ENCODE assay signal across 34 cellular contexts in the genomic region with DNA sequence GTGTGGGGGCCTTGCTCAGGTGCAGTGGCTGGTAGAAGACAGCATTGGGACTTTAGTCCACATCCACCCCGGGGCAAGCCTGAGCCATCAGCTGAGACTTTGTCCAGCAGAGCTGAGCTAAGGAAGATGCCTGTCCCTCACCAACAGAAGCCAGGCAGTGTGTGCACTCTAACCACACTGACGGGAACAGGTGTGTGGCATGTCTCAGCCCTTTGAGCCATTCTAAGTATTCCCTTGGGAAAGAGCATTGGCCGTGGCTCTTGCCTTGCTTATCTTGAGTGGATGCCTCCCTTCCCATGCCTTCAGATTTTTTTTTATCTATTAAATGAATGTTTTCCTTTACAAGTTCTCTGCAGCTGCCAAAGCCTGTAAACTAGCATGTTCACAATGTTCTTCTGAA. TPM values are rescaled to one million over a fixed set of nuclear protein-coding genes. Genes with fewer than 3 reads are reported as not detected.
"Had no signal": no experiment of that assay in that cellular context is flagged by ENCODE, and none has a peak within 500 bp of the region (broad histone marks: within the 10 kb centered on the region; RNA-seq: fewer than 3 reads in every experiment).

No MANE protein-coding gene starts in this region.

- H3K27me3 Mint-ChIP-seq: memory B cell had no signal

- H3K27ac Mint-ChIP-seq: dendritic cell treated with granulocyte-macrophage colony-stimulating factor and Interleukin-4, amounts not matched to agents 40 ng/mL and 50 ng/mL, for 4 days; endodermal cell; memory B cell; naive B cell; natural killer cell treated with Interleukin-12 subunit alpha and Interleukin-12 subunit beta and Interleukin-15 and Interleukin-18, amount 100 ng/mL, for 72 hours; neural progenitor cell; progenitor cell of endocrine pancreas had no signal

- H3K79me2 ChIP-seq: hepatocyte, parathyroid adenoma had no signal

- H3K36me3 ChIP-seq: gastrocnemius medialis, heart left ventricle, neural progenitor cell, right lobe of liver, stomach, thyroid gland, vagina had no signal

- H3K9me3 Mint-ChIP-seq: dendritic cell treated with granulocyte-macrophage colony-stimulating factor and Interleukin-4, amounts not matched to agents 40 ng/mL and 50 ng/mL, for 4 days; endodermal cell; memory B cell; natural killer cell treated with Interleukin-12 subunit alpha and Interleukin-12 subunit beta and Interleukin-15 and Interleukin-18, amount 100 ng/mL, for 72 hours; neural progenitor cell had no signal

- H3K4me2 ChIP-seq: hepatocyte, neural progenitor cell, smooth muscle cell had no signal

- DNase-seq: effector CD8-positive, alpha-beta T cell; endodermal cell; foreskin fibroblast; gastrocnemius medialis; heart left ventricle; kidney; naive B cell; right lobe of liver; stimulated activated CD4-positive, alpha-beta T cell treated with anti-CD3 and anti-CD28 coated beads, Interleukin-12 subunit alpha, Interleukin-12 subunit beta, amount 100 ng/mL, for 4 hours; stimulated activated CD4-positive, alpha-beta T cell treated with anti-CD3 and anti-CD28 coated beads, Interleukin-1b, Interleukin-23, amount 100 ng/mL, for 48 hours; stimulated activated CD4-positive, alpha-beta T cell treated with anti-CD3 and anti-CD28 coated beads, Interleukin-4, amount 100 ng/mL, for 1 hour; stimulated activated CD8-positive, alpha-beta memory T cell treated with anti-CD3 and anti-CD28 coated beads, Interleukin-4, amount 100 ng/mL, for 48 hours; stimulated activated naive CD4-positive, alpha-beta T cell treated with Interleukin-2 at 50 U/mL for 16 hours; stomach; thyroid gland; trophoblast cell had no signal

- H3K27ac ChIP-seq: epithelial cell of prostate, gastrocnemius medialis, heart left ventricle, hepatocyte, neural progenitor cell, parathyroid adenoma, right lobe of liver, thyroid gland, vagina had no signal

- H3K4me1 ChIP-seq: gastrocnemius medialis, parathyroid adenoma, right lobe of liver, vagina had no signal

- H3K9me3 ChIP-seq: gastrocnemius medialis, heart left ventricle, right lobe of liver, stomach, thyroid gland, vagina had no signal

- H3K9ac ChIP-seq: neural progenitor cell, parathyroid adenoma had no signal

- H2AFZ ChIP-seq: hepatocyte, neural progenitor cell, parathyroid adenoma had no signal

- H3K36me3 Mint-ChIP-seq: memory B cell; naive B cell; natural killer cell treated with Interleukin-12 subunit alpha and Interleukin-12 subunit beta and Interleukin-15 and Interleukin-18, amount 100 ng/mL, for 72 hours; neural progenitor cell had no signal

- H3K27me3 ChIP-seq: vagina had no signal

- ATAC-seq: esophagus mucosa; gastrocnemius medialis; heart left ventricle; left lobe of liver; natural killer cell treated with Interleukin-12 subunit alpha and Interleukin-12 subunit beta and Interleukin-15 and Interleukin-18, amount 100 ng/mL, for 72 hours; right lobe of liver had no signal

- H3K4me3 Mint-ChIP-seq: dendritic cell treated with granulocyte-macrophage colony-stimulating factor and Interleukin-4, amounts not matched to agents 40 ng/mL and 50 ng/mL, for 4 days; endodermal cell; memory B cell; naive B cell; natural killer cell treated with Interleukin-12 subunit alpha and Interleukin-12 subunit beta and Interleukin-15 and Interleukin-18, amount 100 ng/mL, for 72 hours; neural progenitor cell had no signal

- H3K4me1 Mint-ChIP-seq: endodermal cell, memory B cell, naive B cell had no signal

- H3K4me3 ChIP-seq: gastrocnemius medialis, heart left ventricle, hepatocyte, lung, neural progenitor cell, right lobe of liver, smooth muscle cell, stomach, thyroid gland, vagina had no signal

RNA-seq across cellular contexts. Expression of gene GABRA5, which starts 3.5 kb away (rescaled TPM):
- total RNA-seq: gastrocnemius medialis; glomerular endothelial cell; heart left ventricle; kidney; liver; lung; natural killer cell treated with Interleukin-12 subunit alpha and Interleukin-12 subunit beta and Interleukin-15 and Interleukin-18, amount 100 ng/mL, for 72 hours; osteoblast; right lobe of liver; subcutaneous adipose tissue; ureter; vagina had no signal
- polyA plus RNA-seq: heart left ventricle, hepatocyte, liver, lung, smooth muscle cell had no signal
